8 cellular contexts compared by ENCODE assay signal in the genomic region with DNA sequence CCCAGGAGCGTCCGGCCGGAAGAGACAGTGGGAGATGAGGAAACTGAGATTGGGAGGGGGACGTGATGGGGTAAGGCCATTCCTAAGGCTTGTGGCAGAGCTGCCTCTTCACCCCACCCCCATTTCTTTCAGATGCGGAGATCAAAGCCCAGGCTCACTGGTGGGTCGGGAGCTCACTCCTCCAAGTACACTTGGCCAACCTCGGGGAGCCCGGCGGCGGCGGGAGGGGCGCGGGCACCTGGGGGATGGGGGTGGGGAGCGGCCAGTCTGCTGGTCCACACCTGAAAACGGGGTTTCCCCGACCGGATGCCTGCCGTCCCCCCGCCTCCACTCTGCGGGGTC. TPM values are rescaled to one million over a fixed set of nuclear protein-coding genes. Genes with fewer than 3 reads are reported as not detected.
DNase-seq lines count a peak whose midpoint lies in the region; ATAC-seq and TF ChIP-seq lines count a peak whose summit lies in the region.
"Had no signal": no experiment of that assay in that cellular context is flagged by ENCODE, and none has a peak within 500 bp of the region (broad histone marks: within the 10 kb centered on the region; RNA-seq: fewer than 3 reads in every experiment).

No MANE protein-coding gene starts in this region.

- H3K36me3 ChIP-seq in GM23248 (ENCODE audit: low read depth) (no peaks in the 10 kb centered on the region), skeletal muscle satellite cell (ENCODE audit: insufficient read depth, low read length) (no peaks in the 10 kb centered on the region)

- POLR2A ChIA-PET in WTC11 (lab: Charles Lee): interaction anchor here (0.7 to 2.7 kb wide), 5 partner anchors 15 to 24 kb away, joined by 3 to 11 read pairs (median 5); a partner anchor contains a TSS

- H3K9me2 ChIP-seq in GM23248 (ENCODE audit: insufficient read depth): no peaks in the 10 kb centered on the region

- 6 to 15% methylated on average over 14 to 18 of the region's 20 CpGs for WGBS in GM23248 (ENCODE audit: low coverage in 1 of 2, low lambda C conversion rate in 2 of 2, missing lambda C conversion rate in 2 of 2), 2 experiments

- no peaks in the 10 kb centered on the region for H3F3A ChIP-seq in GM23248 (ENCODE audit: insufficient read depth)

- CTCF ChIA-PET in WTC11 (lab: Charles Lee): interaction anchor here (0.6 to 20.8 kb wide), 10 partner anchors 8 to 156 kb away, joined by 3 to 464 read pairs (median 4); a partner anchor contains a TSS

- no peaks in the 10 kb centered on the region for H4K20me1 ChIP-seq in GM23248 (ENCODE audit: insufficient read depth)

- H3K4me1 ChIP-seq in GM23248 (ENCODE audit: insufficient read depth) (no peaks in the 10 kb centered on the region), skeletal muscle satellite cell (ENCODE audit: control insufficient read depth, insufficient read depth, low read length) (peaks cover 27% of the 10 kb centered on the region)

- H3K27me3 ChIP-seq in GM23248 (replicated peaks; ENCODE audit: insufficient read depth): peaks cover 71% of the 10 kb centered on the region
- H3K27me3 ChIP-seq in skeletal muscle satellite cell (ENCODE audit: control insufficient read depth, insufficient read depth, low read length): peaks cover 76% of the 10 kb centered on the region

- no peak for DNase-seq in GM23248
- DNase-seq in WTC11 (ENCODE audit: low spot score): no peak
- DNase-seq in glutamatergic neuron: no peak
- no peak for DNase-seq in effector CD8-positive, alpha-beta T cell (lab: John Stamatoyannopoulos, UW)
- DNase-seq in stimulated activated CD4-positive, alpha-beta T cell treated with anti-CD3 and anti-CD28 coated beads, Interleukin-12 subunit alpha, Interleukin-12 subunit beta, amount 100 ng/mL, for 4 hours: no peak
- DNase-seq: GF-D8 had no signal

- H3K4me3 Mint-ChIP-seq in WTC11 (peak overlapping the region; percentile 66), glutamatergic neuron (ENCODE audit: unreplicated experiment) (peak overlapping the region; percentile 59)

- ATAC-seq in WTC11: no peak
- no peak for ATAC-seq in GM19023 (IDR thresholded peaks at IDR 0.05; ENCODE audit: unreplicated experiment)

- no peaks in the 10 kb centered on the region for H3K9me3 Mint-ChIP-seq in WTC11
- H3K9me3 Mint-ChIP-seq in glutamatergic neuron (ENCODE audit: unreplicated experiment): peaks cover 11% of the 10 kb centered on the region

- H3K9ac ChIP-seq in GM23248 (no peak overlapping the region), skeletal muscle satellite cell (ENCODE audit: low read depth, low read length) (no peak overlapping the region)

- no peaks in the 10 kb centered on the region for H3K79me2 ChIP-seq in GM23248 (ENCODE audit: insufficient read depth)

- H3K27ac Mint-ChIP-seq in WTC11: no peak overlapping the region
- H3K27ac Mint-ChIP-seq in glutamatergic neuron (ENCODE audit: unreplicated experiment): no peak overlapping the region

- peaks cover 92% of the 10 kb centered on the region for H3K27me3 Mint-ChIP-seq in WTC11 (ENCODE audit: low read depth)
- peaks cover 36% of the 10 kb centered on the region for H3K27me3 Mint-ChIP-seq in glutamatergic neuron (ENCODE audit: unreplicated experiment)

- H3K9me3 ChIP-seq in GM23248 (ENCODE audit: low read depth) (no peaks in the 10 kb centered on the region), skeletal muscle satellite cell (replicated peaks; ENCODE audit: low read length) (no peaks in the 10 kb centered on the region)

- H3K36me3 Mint-ChIP-seq in WTC11 (peaks cover 4% of the 10 kb centered on the region; the same call in 1 of the 2 replicates), glutamatergic neuron (ENCODE audit: unreplicated experiment) (peaks cover 5% of the 10 kb centered on the region)

- H3K4me3 ChIP-seq in GM23248 (no peak overlapping the region), skeletal muscle satellite cell (ENCODE audit: low read length) (peak overlapping the region; percentile 60)

- H3K4me1 Mint-ChIP-seq in WTC11 (peaks cover 23% of the 10 kb centered on the region), glutamatergic neuron (ENCODE audit: low read depth, unreplicated experiment) (peaks cover 9% of the 10 kb centered on the region)

- in situ Hi-C loops in GM23248 (cut with MboI): no loop called here

- no peak overlapping the region for H2AFZ ChIP-seq in GM23248

- TF ChIP-seq CTCF in WTC11 (IDR thresholded peaks at IDR 0.05): no peak
- TF ChIP-seq CTCF in glutamatergic neuron (IDR thresholded peaks at IDR 0.05; ENCODE audit: partially characterized antibody, unreplicated experiment): no peak

- H3K4me2 ChIP-seq in GM23248 (ENCODE audit: unreplicated experiment) (peak overlapping the region; percentile 15), skeletal muscle satellite cell (ENCODE audit: low read length) (peak overlapping the region; percentile 80)

- no peak overlapping the region for H3K27ac ChIP-seq in GM23248

TF ChIP-seq in WTC11, 78 proteins besides CTCF, POLR2A, EP300 and RAD21:
- TF ChIP-seq, protein P1, sequence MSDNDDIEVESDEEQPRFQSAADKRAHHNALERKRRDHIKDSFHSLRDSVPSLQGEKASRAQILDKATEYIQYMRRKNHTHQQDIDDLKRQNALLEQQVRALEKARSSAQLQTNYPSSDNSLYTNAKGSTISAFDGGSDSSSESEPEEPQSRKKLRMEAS (CRISPR knock-in tag; IDR thresholded peaks at IDR 0.05): peak; percentile 33
- TF ChIP-seq FOXP1 (CRISPR knock-in tag; IDR thresholded peaks at IDR 0.05; ENCODE audit: borderline replicate concordance): no peak

RNA-seq across cellular contexts. Expression of a gene that starts 17.7 kb away (rescaled TPM):
- 2.7 and 3.9 TPM in 2 replicates for total RNA-seq in GM23248 (2014; rRNA removed; shearing (Covaris generic))
- polyA plus RNA-seq in GM23248 (2016; fragmentation: Nextera tagmentation; extraction: Ambion mirVana): 5.9 and 6.4 TPM in 2 replicates
- total RNA-seq in WTC11 (2021): 1.8 to 2.1 TPM (median 2.0 TPM) in 3 replicates
- total RNA-seq in glutamatergic neuron (ENCODE audit: unreplicated experiment): 13.8 TPM
- total RNA-seq in skeletal muscle satellite cell (2012; rRNA removed): 1.5 and 3.5 TPM in 2 replicates

RNA-seq across cellular contexts. Expression of a gene that starts 24.6 kb away (rescaled TPM):
- total RNA-seq in GM23248 (2014; rRNA removed; shearing (Covaris generic)): 11.4 and 18.9 TPM in 2 replicates
- polyA plus RNA-seq in GM23248 (2016; fragmentation: Nextera tagmentation; extraction: Ambion mirVana): 1.2 and 1.4 TPM in 2 replicates
- total RNA-seq in WTC11 (2021) (3.2 to 3.9 TPM (median 3.3 TPM) in 3 replicates), glutamatergic neuron (ENCODE audit: unreplicated experiment) (19.3 TPM)
- total RNA-seq in skeletal muscle satellite cell (2012; rRNA removed): 9.9 and 10.9 TPM in 2 replicates

RNA-seq across cellular contexts. Expression of a gene that starts 36.6 kb away (rescaled TPM):
- total RNA-seq in GM23248 (2014; rRNA removed; shearing (Covaris generic)): 0.11 and 0.13 TPM in 2 replicates
- 0.13 and 0.23 TPM in 2 replicates for polyA plus RNA-seq in GM23248 (2016; fragmentation: Nextera tagmentation; extraction: Ambion mirVana)
- total RNA-seq in WTC11 (2021) (78.1 to 85.5 TPM (median 78.7 TPM) in 3 replicates), glutamatergic neuron (ENCODE audit: unreplicated experiment) (78.8 TPM)
- 1.8 and 2.4 TPM in 2 replicates for total RNA-seq in skeletal muscle satellite cell (2012; rRNA removed)

Comparison
In these comparisons a context has a peak if more than half of its experiments do, and no peak if none do; other contexts are left out.
1. RNA of a gene that starts 36.6 kb away (total RNA-seq): 78.1 to 85.5 TPM in WTC11 and 78.8 TPM in glutamatergic neuron (single experiment); 0.11 to 0.13 TPM in GM23248; every median in the first group is over 10 times any median in the second.